ENCODE assay signal across 8 cellular contexts in the genomic region with DNA sequence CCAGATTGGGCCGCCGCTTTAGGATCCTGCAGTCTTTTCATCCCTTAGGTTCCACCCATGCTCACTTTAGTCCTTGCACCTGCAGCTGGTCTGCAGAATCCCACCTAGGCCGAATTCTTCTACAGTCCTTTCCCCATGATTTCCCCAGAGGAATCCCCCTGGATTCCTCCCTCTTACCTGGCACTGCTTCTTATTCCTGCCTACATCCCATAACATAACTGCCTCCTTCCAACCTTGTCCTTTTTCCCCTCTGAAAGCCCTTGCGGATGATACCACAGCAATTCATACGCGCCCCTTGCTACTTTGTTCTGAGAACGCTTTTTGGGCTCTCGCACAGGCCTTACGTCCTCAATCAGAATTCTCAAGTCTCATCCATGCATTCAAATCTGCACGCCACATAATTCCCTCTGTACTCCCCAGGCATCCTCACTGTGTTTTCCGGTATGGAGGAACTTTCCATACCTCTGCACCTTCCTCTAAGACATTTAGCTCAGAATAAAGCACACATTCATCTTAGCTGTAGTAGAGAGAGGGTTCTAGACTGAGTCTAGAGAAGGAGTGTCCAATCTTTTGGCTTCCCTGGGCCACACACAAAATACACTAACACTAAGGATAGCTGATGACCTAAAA. TPM values are rescaled to one million over a fixed set of nuclear protein-coding genes. Genes with fewer than 3 reads are reported as not detected.
DNase-seq lines count a peak whose midpoint lies in the region; ATAC-seq and TF ChIP-seq lines count a peak whose summit lies in the region.

No MANE protein-coding gene starts in this region.

- H2BK12ac ChIP-seq in neuronal stem cell (ENCODE audit: low read length): no peak overlapping the region

- H2BK15ac ChIP-seq in neuronal stem cell (ENCODE audit: low read length): no peak overlapping the region

- H3K4me3 ChIP-seq in HFF-Myc (replicated peaks; ENCODE audit: low read depth, low read length) (peak overlapping the region; percentile 62), WI38 (ENCODE audit: low read depth, low read length) (peak overlapping the region; percentile 86), fibroblast of the aortic adventitia (ENCODE audit: low read depth, low read length) (peak overlapping the region; percentile 77), neuronal stem cell (ENCODE audit: low read length in 2 of 2) (peak overlapping the region; percentile 81 to 93)

- peak overlapping the region; percentile 96 for H2AFZ ChIP-seq in neuronal stem cell (ENCODE audit: low read length)

- no peaks in the 10 kb centered on the region for H3K9me3 Mint-ChIP-seq in CD14-positive monocyte

- peak overlapping the region; percentile 68 to 91 (median 83) for H3K27ac Mint-ChIP-seq in CD14-positive monocyte

- no peaks in the 10 kb centered on the region for H3K4me1 ChIP-seq in neuronal stem cell (ENCODE audit: control insufficient read depth in 2 of 2, insufficient read depth in 1 of 2, low read depth in 1 of 2, low read length in 2 of 2)

- no peak for DNase-seq in CD14-positive monocyte (ENCODE audit: low spot score)
- DNase-seq in HFF-Myc (ENCODE audit: extremely low read depth, low read depth): no peak
- DNase-seq in fibroblast of the aortic adventitia (ENCODE audit: low read depth): peak; percentile 41
- peak; percentile 15 for DNase-seq in neuronal stem cell (ENCODE audit: low spot score)

- no peaks in the 10 kb centered on the region for H3K79me1 ChIP-seq in neuronal stem cell (ENCODE audit: low read depth, low read length)

- no peak overlapping the region for H4K8ac ChIP-seq in neuronal stem cell (ENCODE audit: low read depth, low read length)

- intact Hi-C loops in CD14-positive monocyte (cut with micrococcal nuclease): loop anchor here (5.0 to 10.0 kb wide), 3 partner anchors 147 to 1990 kb away; a partner anchor contains a TSS

- TF ChIP-seq CTCF in CD14-positive monocyte (IDR thresholded peaks at IDR 0.05) (no peak), HFF-Myc (IDR thresholded peaks at IDR 0.05; ENCODE audit: low read depth, low read length, missing control alignments) (no peak), WI38 (IDR thresholded peaks at IDR 0.05; ENCODE audit: low read depth, low read length) (no peak), fibroblast of the aortic adventitia (IDR thresholded peaks at IDR 0.05; ENCODE audit: insufficient read depth, low read length) (no peak)

- H2BK120ac ChIP-seq in neuronal stem cell (ENCODE audit: low read depth, low read length): no peak overlapping the region

- WGBS in neuronal stem cell (ENCODE audit: extremely low coverage in 2 of 2, insufficient read length in 2 of 2, insufficient replicate concordance in 1 of 2), 2 donors: no CpG with 5 or more reads among the region's 11 CpGs

- peak overlapping the region; percentile 97 for H3K18ac ChIP-seq in neuronal stem cell (ENCODE audit: low read length)

- peaks cover 44% of the 10 kb centered on the region for H3K4me1 Mint-ChIP-seq in CD14-positive monocyte

- no peak overlapping the region for H3K23ac ChIP-seq in neuronal stem cell (ENCODE audit: low read depth, low read length, poor library complexity)

- H2BK5ac ChIP-seq in neuronal stem cell (ENCODE audit: low read length): no peak overlapping the region

- no peak overlapping the region for H3K4ac ChIP-seq in neuronal stem cell (ENCODE audit: low read length)

- H3K9me3 ChIP-seq in neuronal stem cell (replicated peaks in 1 of 2; ENCODE audit: control insufficient read depth in 2 of 2, insufficient read depth in 1 of 2, low read depth in 1 of 2, low read length in 2 of 2): peaks cover 0 to 9% of the 10 kb centered on the region in 2 donors

- H3K9ac ChIP-seq in neuronal stem cell (ENCODE audit: low read depth, low read length, poor library complexity): peak overlapping the region; percentile 93

- peak overlapping the region; percentile 79 for H3K4me2 ChIP-seq in neuronal stem cell (ENCODE audit: insufficient read depth, low read length, poor library complexity, severe bottlenecking)

- H3K14ac ChIP-seq in neuronal stem cell (ENCODE audit: low read length): no peak overlapping the region

- H3K4me3 Mint-ChIP-seq in CD14-positive monocyte: peak overlapping the region; percentile 89 to 94

- peaks cover 0 to 28% of the 10 kb centered on the region in 2 donors for H3K36me3 ChIP-seq in neuronal stem cell (replicated peaks in 1 of 2; ENCODE audit: control insufficient read depth in 2 of 2, insufficient read depth in 2 of 2, low read length in 2 of 2)

- peak overlapping the region; percentile 28 for H3K27ac ChIP-seq in neuronal stem cell (replicated peaks; ENCODE audit: low read length)

- H2AK5ac ChIP-seq in neuronal stem cell (ENCODE audit: low read depth, low read length): no peak overlapping the region

- peaks cover 0 to 2% (median 0%) of the 10 kb centered on the region in 3 donors for H3K27me3 Mint-ChIP-seq in CD14-positive monocyte (ENCODE audit: low read depth in 3 of 3)

- H4K91ac ChIP-seq in neuronal stem cell (ENCODE audit: low read depth, low read length, poor library complexity): no peak overlapping the region

- ATAC-seq in HG03354 (IDR thresholded peaks at IDR 0.05; ENCODE audit: poor library complexity, severe bottlenecking, unreplicated experiment) (no peak), HG02840 (IDR thresholded peaks at IDR 0.05; ENCODE audit: low FRiP score, unreplicated experiment) (no peak), HG02798 (IDR thresholded peaks at IDR 0.05; ENCODE audit: poor library complexity, unreplicated experiment) (no peak)

- H3K27me3 ChIP-seq in neuronal stem cell (ENCODE audit: control insufficient read depth in 3 of 3, insufficient read depth in 3 of 3, low read depth in 1 of 3, low read length in 3 of 3): peaks cover 0 to 7% (median 0%) of the 10 kb centered on the region in 3 experiments

- H3K36me3 Mint-ChIP-seq in CD14-positive monocyte: peaks cover 11 to 13% of the 10 kb centered on the region in 2 donors

RNA-seq across cellular contexts. Expression of a gene that starts 0.6 kb away (rescaled TPM):
- 10 to 100 TPM; 16.1 to 19.8 TPM for polyA plus RNA-seq in CD14-positive monocyte
- total RNA-seq in fibroblast of the aortic adventitia (ENCODE audit: low replicate concordance): 46.5 and 61.1 TPM in 2 replicates
- 54.5 TPM for polyA plus RNA-seq in neuronal stem cell (2013, experiment 1 of 2)
- polyA plus RNA-seq in neuronal stem cell (2013, experiment 2 of 2): 58.6 TPM

RNA-seq across cellular contexts. Expression of a gene that starts 14.5 kb away (rescaled TPM):
- polyA plus RNA-seq in CD14-positive monocyte: under 1 TPM in 1 of 2 donors, not detected in 1; 0.18 TPM
- 49.7 and 160 TPM in 2 replicates for total RNA-seq in fibroblast of the aortic adventitia (ENCODE audit: low replicate concordance)
- 10.5 TPM for polyA plus RNA-seq in neuronal stem cell (2013, experiment 1 of 2)
- 10.3 TPM for polyA plus RNA-seq in neuronal stem cell (2013, experiment 2 of 2)

Comparison
In these comparisons a context has a peak if more than half of its experiments do, and no peak if none do; other contexts are left out.
1. DNase-seq: peak in fibroblast of the aortic adventitia (single experiment) and neuronal stem cell (single experiment); none in CD14-positive monocyte (single experiment) and HFF-Myc (single experiment).
2. Peak in every context shown above with its lines, with median percentiles within 50 percentile points of each other: H3K4me3 ChIP-seq.